In genomic region chr6:157069585-157069984, GRCh38 we compare ENCODE assay signal across 22 cellular contexts.
A peak's percentile ranks its signal among the peaks of the same experiment; 100 is the strongest.
DNase-seq lines count a peak whose midpoint lies in the region; ATAC-seq lines count a peak whose summit lies in the region.
"Had no signal": no experiment of that assay in that cellular context is flagged by ENCODE, and none has a peak within 500 bp of the region (broad histone marks: within the 10 kb centered on the region; RNA-seq: fewer than 3 reads in every experiment).

No MANE protein-coding gene starts in this region.

- no peak overlapping the region for H3K27ac Mint-ChIP-seq in T-helper 2 cell treated with Interferon-gamma antibody and Interleukin-4, amounts not matched to agents 5 μg/mL and 100 μg/mL, for 36 hours
- H3K27ac Mint-ChIP-seq in stimulated activated memory B cell treated with anti-CD40 and anti-IgM and Interleukin-4, amounts not matched to agents 10 μg/mL and 1 μg/mL and 100 μg/mL, for 72 hours, result peak overlapping the region; percentile 78

- H3K36me3 ChIP-seq in iPS-20b (ENCODE audit: insufficient read depth, low read depth, low read length), result no peaks in the 10 kb centered on the region
- H3K36me3 ChIP-seq: stomach had no signal

- H3K36me3 Mint-ChIP-seq in T-helper 2 cell treated with Interferon-gamma antibody and Interleukin-4, amounts not matched to agents 5 μg/mL and 100 μg/mL, for 36 hours (ENCODE audit: low read depth), result peaks cover 16% of the 10 kb centered on the region
- peaks cover 16% of the 10 kb centered on the region for H3K36me3 Mint-ChIP-seq in stimulated activated memory B cell treated with anti-CD40 and anti-IgM and Interleukin-4, amounts not matched to agents 10 μg/mL and 1 μg/mL and 100 μg/mL, for 72 hours

- H3K9me3 ChIP-seq in iPS-20b (ENCODE audit: insufficient read depth, low read depth, low read length), result no peaks in the 10 kb centered on the region
- H3K9me3 ChIP-seq: stomach had no signal

- H3K27ac ChIP-seq in iPS-20b (ENCODE audit: low read length), result peak overlapping the region; percentile 19
- H3K27ac ChIP-seq: BLaER1 treated with 17β-estradiol and CSF1 and Interleukin-3, amounts not matched to agents 10 nM and 100 nM; stomach had no signal

- peak overlapping the region; percentile 27 for H3K4me3 Mint-ChIP-seq in T-helper 2 cell treated with Interferon-gamma antibody and Interleukin-4, amounts not matched to agents 5 μg/mL and 100 μg/mL, for 36 hours
- H3K4me3 Mint-ChIP-seq in stimulated activated memory B cell treated with anti-CD40 and anti-IgM and Interleukin-4, amounts not matched to agents 10 μg/mL and 1 μg/mL and 100 μg/mL, for 72 hours, result no peak overlapping the region
- H3K4me3 Mint-ChIP-seq: dendritic cell treated with granulocyte-macrophage colony-stimulating factor and Interleukin-4, amounts not matched to agents 40 ng/mL and 50 ng/mL, for 4 days had no signal

- no peaks in the 10 kb centered on the region for H3K27me3 Mint-ChIP-seq in T-helper 2 cell treated with Interferon-gamma antibody and Interleukin-4, amounts not matched to agents 5 μg/mL and 100 μg/mL, for 36 hours (ENCODE audit: low read depth)
- H3K27me3 Mint-ChIP-seq in stimulated activated memory B cell treated with anti-CD40 and anti-IgM and Interleukin-4, amounts not matched to agents 10 μg/mL and 1 μg/mL and 100 μg/mL, for 72 hours, result no peaks in the 10 kb centered on the region
- H3K27me3 Mint-ChIP-seq: dendritic cell treated with granulocyte-macrophage colony-stimulating factor and Interleukin-4, amounts not matched to agents 40 ng/mL and 50 ng/mL, for 4 days had no signal

- H3K4me1 ChIP-seq in iPS-20b (ENCODE audit: insufficient read depth, low read length), result peaks cover 24% of the 10 kb centered on the region

- no peak for DNase-seq in T-helper 2 cell treated with Interferon-gamma antibody and Interleukin-4, amounts not matched to agents 5 μg/mL and 100 μg/mL, for 36 hours (ENCODE audit: low spot score)
- no peak for DNase-seq in T-helper 2 cell
- DNase-seq in NCI-H2227 (lab: John Stamatoyannopoulos, UW; ENCODE audit: unreplicated experiment), result peak; percentile 52
- no peak for DNase-seq in iPS-NIHi7 (ENCODE audit: extremely low spot score)
- DNase-seq in NCI-H1048 (lab: John Stamatoyannopoulos, UW), result no peak
- DNase-seq: activated CD4-positive, alpha-beta T cell treated with anti-CD3 and anti-CD28 coated beads, Interleukin-2, amount 50 U/mL, for 1 hour; activated naive CD4-positive, alpha-beta T cell; activated T-cell treated with anti-CD3 and anti-CD28 coated beads for 4 hours; amniotic stem cell; head of caudate nucleus; NCI-H1105 treated with DMSO at 0.1 percent for 48 hours; NCI-H2171; NCI-H774; retina; stimulated activated CD4-positive, alpha-beta T cell treated with anti-CD3 and anti-CD28 coated beads, Interleukin-4, amount 100 ng/mL, for 4 hours; stomach had no signal

- no peaks in the 10 kb centered on the region for H3K9me3 Mint-ChIP-seq in T-helper 2 cell treated with Interferon-gamma antibody and Interleukin-4, amounts not matched to agents 5 μg/mL and 100 μg/mL, for 36 hours
- no peaks in the 10 kb centered on the region for H3K9me3 Mint-ChIP-seq in stimulated activated memory B cell treated with anti-CD40 and anti-IgM and Interleukin-4, amounts not matched to agents 10 μg/mL and 1 μg/mL and 100 μg/mL, for 72 hours
- H3K9me3 Mint-ChIP-seq: dendritic cell treated with granulocyte-macrophage colony-stimulating factor and Interleukin-4, amounts not matched to agents 40 ng/mL and 50 ng/mL, for 4 days had no signal

- H3K27me3 ChIP-seq in iPS-20b (ENCODE audit: insufficient read depth, low read length), result no peaks in the 10 kb centered on the region
- H3K27me3 ChIP-seq: BLaER1 treated with 17β-estradiol and CSF1 and Interleukin-3, amounts not matched to agents 10 nM and 100 nM; stomach had no signal

- H3K4me1 Mint-ChIP-seq in T-helper 2 cell treated with Interferon-gamma antibody and Interleukin-4, amounts not matched to agents 5 μg/mL and 100 μg/mL, for 36 hours (ENCODE audit: low read depth), result peaks cover 47% of the 10 kb centered on the region
- peaks cover 57% of the 10 kb centered on the region for H3K4me1 Mint-ChIP-seq in stimulated activated memory B cell treated with anti-CD40 and anti-IgM and Interleukin-4, amounts not matched to agents 10 μg/mL and 1 μg/mL and 100 μg/mL, for 72 hours

- no peak overlapping the region for H3K9ac ChIP-seq in iPS-20b (ENCODE audit: low read depth, low read length)
- H3K9ac ChIP-seq: BLaER1 treated with 17β-estradiol and CSF1 and Interleukin-3, amounts not matched to agents 10 nM and 100 nM had no signal

- H3K4me3 ChIP-seq in iPS-20b (ENCODE audit: low read length), result no peak overlapping the region
- H3K4me3 ChIP-seq: BLaER1 treated with 17β-estradiol and CSF1 and Interleukin-3, amounts not matched to agents 10 nM and 100 nM; lung; stomach had no signal

- no peak for ATAC-seq in stimulated activated memory B cell treated with anti-CD40 and anti-IgM and Interleukin-4, amounts not matched to agents 10 μg/mL and 1 μg/mL and 100 μg/mL, for 72 hours
- no peak for ATAC-seq in GM21526 (IDR thresholded peaks at IDR 0.05; ENCODE audit: low FRiP score, unreplicated experiment)
